ENCODE assay signal across 8 cellular contexts in genomic region chr7:150060259-150061221, GRCh38.
DNase-seq lines count a peak whose midpoint lies in the region; ATAC-seq and TF ChIP-seq lines count a peak whose summit lies in the region.
"Not testable (repeated sequence)": the region's sequence is repeated elsewhere in the genome, so short reads cannot be mapped to it uniquely, and the experiment has no call there.

No MANE protein-coding gene starts in this region.

- H3K27me3 Mint-ChIP-seq in CD4-positive, alpha-beta memory T cell, result not testable (repeated sequence)
- H3K27me3 Mint-ChIP-seq in neural crest cell (ENCODE audit: low read depth), result peaks cover 38% of the 10 kb centered on the region

- ATAC-seq in GM19438 (IDR thresholded peaks at IDR 0.05; ENCODE audit: low read depth, unreplicated experiment) (peak; percentile 96), HG02981 (IDR thresholded peaks at IDR 0.05; ENCODE audit: unreplicated experiment) (peak; percentile 97), RWPE2 (ENCODE audit: low read depth) (peak; percentile 76)

- not testable (repeated sequence) for H3K4me1 ChIP-seq in CD4-positive, alpha-beta memory T cell (ENCODE audit: insufficient read depth, low read length); RWPE2 (ENCODE audit: insufficient read depth, poor library complexity, severe bottlenecking); esophagus muscularis mucosa

- CTCF ChIA-PET in CD4-positive, alpha-beta memory T cell (lab: Charles Lee; ENCODE audit: partially characterized antibody), result not testable (repeated sequence)

- not testable (repeated sequence) for H3K36me3 Mint-ChIP-seq in CD4-positive, alpha-beta memory T cell; neural crest cell (ENCODE audit: low read depth)

- not testable (repeated sequence) for H3K36me3 ChIP-seq in CD4-positive, alpha-beta memory T cell (ENCODE audit: insufficient read depth, low read length); RWPE2 (ENCODE audit: low read depth); esophagus muscularis mucosa

- H3K4me1 Mint-ChIP-seq in CD4-positive, alpha-beta memory T cell; neural crest cell: not testable (repeated sequence)

- not testable (repeated sequence) for H3K27ac ChIP-seq in CD4-positive, alpha-beta memory T cell (ENCODE audit: low read depth, low read length); RWPE2 (ENCODE audit: poor library complexity, severe bottlenecking); esophagus muscularis mucosa (replicated peaks in 1 of 4)

- not testable (repeated sequence) for H3K27ac Mint-ChIP-seq in CD4-positive, alpha-beta memory T cell; neural crest cell (ENCODE audit: unreplicated experiment)

- POLR2A ChIA-PET in CD4-positive, alpha-beta memory T cell (lab: Charles Lee; ENCODE audit: partially characterized antibody), result not testable (repeated sequence)

- peak; percentile 75 to 79 (median 78) for DNase-seq in CD4-positive, alpha-beta memory T cell
- DNase-seq in RWPE2 (ENCODE audit: low spot score); esophagus muscularis mucosa (ENCODE audit: extremely low spot score): not testable (repeated sequence)
- peak; percentile 93 for DNase-seq in activated T-cell treated with anti-CD3 and anti-CD28 coated beads, Interleukin-2, amount 50 U/mL, for 48 hours
- DNase-seq in neural crest cell (ENCODE audit: low read depth, low spot score), result peak; percentile 95
- peak; percentile 68 to 72 for DNase-seq in stimulated activated CD8-positive, alpha-beta memory T cell treated with anti-CD3 and anti-CD28 coated beads, Interleukin-2, amount 100 ng/mL, for 1 hour (ENCODE audit: low read depth in 2 of 2)

- not testable (repeated sequence) for H3K9me3 ChIP-seq in CD4-positive, alpha-beta memory T cell (ENCODE audit: control insufficient read depth in 1 of 2, low read length in 2 of 2); RWPE2 (ENCODE audit: severe bottlenecking); esophagus muscularis mucosa

- not testable (repeated sequence) for TF ChIP-seq POLR2A in esophagus muscularis mucosa (IDR thresholded peaks at IDR 0.05; ENCODE audit: low read depth)

- peak overlapping the region in 2 of 8 donors; percentile 34 to 41 for H3K4me3 Mint-ChIP-seq in CD4-positive, alpha-beta memory T cell
- H3K4me3 Mint-ChIP-seq in neural crest cell, result not testable (repeated sequence)

- 30% methylated on average over 8 of the region's 16 CpGs for WGBS in esophagus muscularis mucosa

- not testable (repeated sequence) for H3K9me3 Mint-ChIP-seq in CD4-positive, alpha-beta memory T cell; neural crest cell

- intact Hi-C loops in CD4-positive, alpha-beta memory T cell (cut with micrococcal nuclease); esophagus muscularis mucosa (cut with DNase I): not testable (repeated sequence)

- not testable (repeated sequence) for H3K27me3 ChIP-seq in CD4-positive, alpha-beta memory T cell (ENCODE audit: insufficient read depth, low read length); RWPE2 (ENCODE audit: insufficient read depth, poor library complexity, severe bottlenecking); esophagus muscularis mucosa

- not testable (repeated sequence) for H3K4me3 ChIP-seq in CD4-positive, alpha-beta memory T cell (ENCODE audit: low read length in 2 of 2); RWPE2 (ENCODE audit: severe bottlenecking); esophagus muscularis mucosa

- not testable (repeated sequence) for TF ChIP-seq CTCF in RWPE2 (IDR thresholded peaks at IDR 0.05; ENCODE audit: poor library complexity, severe bottlenecking)
- TF ChIP-seq CTCF in esophagus muscularis mucosa (IDR thresholded peaks at IDR 0.05) (peak in 2 of 3 experiments; percentile 36 to 41), neural crest cell (conservative IDR thresholded peaks at IDR 0.05) (peak; percentile 67)

- not testable (repeated sequence) for TF ChIP-seq EP300 in esophagus muscularis mucosa (IDR thresholded peaks at IDR 0.05)
